ENCODE assay signal across 9 cellular contexts in the genomic region with DNA sequence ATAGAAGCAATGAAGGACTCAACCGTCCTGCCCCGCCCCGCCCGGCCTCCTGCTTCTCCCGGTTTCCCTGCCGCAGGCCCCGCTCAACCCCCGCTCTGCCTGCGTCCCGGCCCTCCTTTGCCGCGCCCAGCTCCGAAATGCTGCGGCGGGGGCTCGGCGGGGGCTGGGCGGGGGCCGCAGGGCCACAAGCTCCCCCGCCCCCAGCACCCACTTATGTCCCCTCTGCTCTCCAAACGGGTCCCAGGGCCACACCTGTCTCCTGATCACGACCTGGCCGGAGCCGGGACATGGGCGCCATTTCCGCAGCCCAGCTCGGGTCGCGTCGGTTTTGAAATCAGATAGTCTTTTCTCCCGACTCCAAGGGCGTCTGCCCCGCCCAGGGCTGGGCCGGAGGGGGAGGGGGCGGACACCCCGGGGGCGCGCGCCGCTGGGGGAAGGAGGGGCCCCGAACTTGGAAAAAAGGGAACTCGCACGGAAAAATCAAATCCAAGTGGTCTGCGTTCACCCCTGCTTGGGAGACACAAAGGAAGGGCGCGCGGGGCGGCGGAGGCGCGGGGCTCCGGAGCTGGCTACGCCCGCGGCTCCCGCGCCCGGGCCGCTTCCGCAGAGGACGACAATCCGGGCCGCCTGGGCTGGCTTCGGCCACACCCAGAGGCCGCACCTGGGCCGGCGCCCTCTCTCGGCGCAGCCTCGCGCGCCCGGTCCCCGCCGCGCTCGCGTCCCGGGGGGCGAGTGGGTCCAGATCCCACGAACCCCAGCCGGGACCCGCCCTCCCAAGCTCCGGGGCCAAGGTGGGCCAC.
DNase-seq lines count a peak whose midpoint lies in the region; ATAC-seq, FAIRE-seq and TF ChIP-seq lines count a peak whose summit lies in the region.
"Had no signal": no experiment of that assay in that cellular context is flagged by ENCODE, and none has a peak within 500 bp of the region (broad histone marks: within the 10 kb centered on the region; RNA-seq: fewer than 3 reads in every experiment).

No MANE protein-coding gene starts in this region.

- peak overlapping the region; percentile 59 for H3K4me3 ChIP-seq in WERI-Rb-1 (ENCODE audit: low read depth, low read length)
- H3K4me3 ChIP-seq in kidney epithelial cell (ENCODE audit: low read depth, low read length), result peak overlapping the region; percentile 47

- peak overlapping the region; percentile 98 for H3K27ac ChIP-seq in WERI-Rb-1

- H3K36me3 ChIP-seq in WERI-Rb-1, result no peaks in the 10 kb centered on the region
- H3K36me3 ChIP-seq in kidney epithelial cell (ENCODE audit: control insufficient read depth, insufficient read depth, low read length), result no peaks in the 10 kb centered on the region

- DNase-seq in Daoy (ENCODE audit: low read depth) (peak; percentile 66), H54 (ENCODE audit: insufficient read length, low spot score) (peak; percentile 50), NCI-H1105 (lab: John Stamatoyannopoulos, UW) (peak; percentile 58), WERI-Rb-1 (peak; percentile 76), kidney epithelial cell (ENCODE audit: low read depth) (no peak)
- peak; percentile 48 for DNase-seq in central memory CD4-positive, alpha-beta T cell
- peak; percentile 71 for DNase-seq in stimulated activated CD4-positive, alpha-beta T cell treated with anti-CD3 and anti-CD28 coated beads, Interleukin-15, amount 100 ng/mL, for 24 hours

- TF ChIP-seq POLR2A in H54 (IDR thresholded peaks at IDR 0.05; ENCODE audit: low read depth, low read length), result no peak

- TF ChIP-seq CTCF in WERI-Rb-1 (IDR thresholded peaks at IDR 0.05; ENCODE audit: low read depth, low read length) (0 out of 2 replicates have a peak, but pooled peaks have one; percentile 10), kidney epithelial cell (IDR thresholded peaks at IDR 0.05; ENCODE audit: insufficient read depth, low read length, poor library complexity, severe bottlenecking) (no peak)

- no peaks in the 10 kb centered on the region for H3K27me3 ChIP-seq in WERI-Rb-1 (ENCODE audit: insufficient read depth, low read depth, severe bottlenecking)
- H3K27me3 ChIP-seq in kidney epithelial cell (ENCODE audit: control insufficient read depth, insufficient read depth, low read length), result no peaks in the 10 kb centered on the region

- no peaks in the 10 kb centered on the region for H3K9me3 ChIP-seq in WERI-Rb-1 (ENCODE audit: severe bottlenecking)

- no peak for ATAC-seq in HG02623 (IDR thresholded peaks at IDR 0.05; ENCODE audit: unreplicated experiment)

- no peak for FAIRE-seq in H54 (lab: Jason Lieb, UNC)
- FAIRE-seq: islet of Langerhans had no signal
